Comparison of ENCODE assay signal across 1 cellular context in genomic region chr14:104786726-104787675, GRCh38.
TF ChIP-seq lines count a peak whose summit lies in the region.

No MANE protein-coding gene starts in this region.

TF ChIP-seq in HEK293, 187 proteins besides CTCF, POLR2A, EP300 and RAD21 (continued from another document):
- TF ChIP-seq HIC1 (tag by site-specific recombination; IDR thresholded peaks at IDR 0.05) (peak; percentile 13; the same call in 1 of the 2 replicates), ZNF692 (tag by site-specific recombination; IDR thresholded peaks at IDR 0.05) (0 out of 2 replicates have a peak, but pooled peaks have one; percentile 29), ZFP69B (tag by site-specific recombination; IDR thresholded peaks at IDR 0.05) (peak; percentile 46; the same call in 1 of the 2 replicates)
- TF ChIP-seq, protein P1, sequence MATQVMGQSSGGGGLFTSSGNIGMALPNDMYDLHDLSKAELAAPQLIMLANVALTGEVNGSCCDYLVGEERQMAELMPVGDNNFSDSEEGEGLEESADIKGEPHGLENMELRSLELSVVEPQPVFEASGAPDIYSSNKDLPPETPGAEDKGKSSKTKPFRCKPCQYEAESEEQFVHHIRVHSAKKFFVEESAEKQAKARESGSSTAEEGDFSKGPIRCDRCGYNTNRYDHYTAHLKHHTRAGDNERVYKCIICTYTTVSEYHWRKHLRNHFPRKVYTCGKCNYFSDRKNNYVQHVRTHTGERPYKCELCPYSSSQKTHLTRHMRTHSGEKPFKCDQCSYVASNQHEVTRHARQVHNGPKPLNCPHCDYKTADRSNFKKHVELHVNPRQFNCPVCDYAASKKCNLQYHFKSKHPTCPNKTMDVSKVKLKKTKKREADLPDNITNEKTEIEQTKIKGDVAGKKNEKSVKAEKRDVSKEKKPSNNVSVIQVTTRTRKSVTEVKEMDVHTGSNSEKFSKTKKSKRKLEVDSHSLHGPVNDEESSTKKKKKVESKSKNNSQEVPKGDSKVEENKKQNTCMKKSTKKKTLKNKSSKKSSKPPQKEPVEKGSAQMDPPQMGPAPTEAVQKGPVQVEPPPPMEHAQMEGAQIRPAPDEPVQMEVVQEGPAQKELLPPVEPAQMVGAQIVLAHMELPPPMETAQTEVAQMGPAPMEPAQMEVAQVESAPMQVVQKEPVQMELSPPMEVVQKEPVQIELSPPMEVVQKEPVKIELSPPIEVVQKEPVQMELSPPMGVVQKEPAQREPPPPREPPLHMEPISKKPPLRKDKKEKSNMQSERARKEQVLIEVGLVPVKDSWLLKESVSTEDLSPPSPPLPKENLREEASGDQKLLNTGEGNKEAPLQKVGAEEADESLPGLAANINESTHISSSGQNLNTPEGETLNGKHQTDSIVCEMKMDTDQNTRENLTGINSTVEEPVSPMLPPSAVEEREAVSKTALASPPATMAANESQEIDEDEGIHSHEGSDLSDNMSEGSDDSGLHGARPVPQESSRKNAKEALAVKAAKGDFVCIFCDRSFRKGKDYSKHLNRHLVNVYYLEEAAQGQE (tag by site-specific recombination; IDR thresholded peaks at IDR 0.05): no peak
TF ChIP-seq in HEK293: peak in this region for 6.
